ENCODE assay signal across 8 cellular contexts in the genomic region with DNA sequence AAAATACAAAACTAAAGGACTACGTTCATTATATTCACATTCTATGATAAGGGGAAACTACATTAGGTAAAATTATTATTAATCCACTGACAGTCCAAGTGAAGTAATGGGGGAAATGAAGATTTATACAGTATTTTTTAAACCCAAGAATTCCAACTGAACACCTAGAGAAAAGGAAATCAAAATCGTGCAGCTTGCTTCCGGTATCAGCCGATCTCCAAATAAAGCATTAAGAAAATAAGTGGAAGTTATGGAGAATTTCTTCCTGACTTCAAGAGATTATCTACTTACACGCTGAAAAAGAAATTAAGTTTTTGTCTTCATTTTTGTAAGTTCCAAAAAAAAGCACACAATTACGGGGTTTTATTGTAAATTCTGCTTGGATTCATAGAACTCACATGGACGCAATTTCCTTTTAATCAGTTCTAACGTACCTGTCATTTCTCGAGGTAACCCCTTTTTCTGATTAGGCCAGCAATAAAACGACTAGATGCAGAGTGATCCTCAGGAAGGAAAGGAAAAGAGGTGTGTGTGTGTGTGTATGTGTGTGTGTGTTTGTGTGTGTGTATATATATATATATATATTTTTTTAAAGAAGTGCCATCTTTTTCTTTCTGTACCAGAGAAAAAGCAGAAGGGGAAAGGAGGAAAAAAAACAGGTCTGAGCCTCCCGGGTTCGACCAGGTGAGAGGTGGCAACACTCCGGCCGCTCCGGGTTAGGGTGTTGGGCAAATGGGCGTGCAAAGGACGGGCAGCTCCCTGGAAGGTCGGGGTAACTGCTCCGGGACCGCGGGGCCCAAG. TPM values are rescaled to one million over a fixed set of nuclear protein-coding genes. Genes with fewer than 3 reads are reported as not detected.
DNase-seq lines count a peak whose midpoint lies in the region; ATAC-seq and TF ChIP-seq lines count a peak whose summit lies in the region.

No MANE protein-coding gene starts in this region.

- WGBS in suprapubic skin, result 2% methylated on average over 21 of the region's 21 CpGs

- peaks cover 32 to 68% (median 40%) of the 10 kb centered on the region in 4 donors for H3K4me1 Mint-ChIP-seq in CD4-positive, alpha-beta memory T cell

- CTCF ChIA-PET in CD4-positive, alpha-beta memory T cell (lab: Charles Lee; ENCODE audit: partially characterized antibody), result no interaction called here

- peak overlapping the region; percentile 87 to 99 (median 95) for H3K27ac Mint-ChIP-seq in CD4-positive, alpha-beta memory T cell

- H3K27me3 ChIP-seq in CD4-positive, alpha-beta memory T cell (ENCODE audit: insufficient read depth, low read length), result no peaks in the 10 kb centered on the region
- H3K27me3 ChIP-seq in HUES48 (ENCODE audit: control insufficient read depth, insufficient read depth, low read length) (no peaks in the 10 kb centered on the region), ascending aorta (no peaks in the 10 kb centered on the region), suprapubic skin (no peaks in the 10 kb centered on the region)

- peaks cover 0 to 14% of the 10 kb centered on the region in 2 donors for H3K36me3 Mint-ChIP-seq in CD4-positive, alpha-beta memory T cell

- peak overlapping the region; percentile 32 to 62 for H3K4me3 ChIP-seq in CD4-positive, alpha-beta memory T cell (ENCODE audit: low read length in 2 of 2)
- H3K4me3 ChIP-seq in HUES48 (ENCODE audit: low read depth, low read length), result peak overlapping the region; percentile 79
- H3K4me3 ChIP-seq in ascending aorta, result peak overlapping the region; percentile 89 to 98
- H3K4me3 ChIP-seq in suprapubic skin, result peak overlapping the region; percentile 95

- peaks cover 48% of the 10 kb centered on the region for H3K4me1 ChIP-seq in CD4-positive, alpha-beta memory T cell (ENCODE audit: insufficient read depth, low read length)
- peaks cover 51% of the 10 kb centered on the region for H3K4me1 ChIP-seq in HUES48 (ENCODE audit: control insufficient read depth, insufficient read depth, low read length)
- peaks cover 0 to 25% of the 10 kb centered on the region in 2 donors for H3K4me1 ChIP-seq in ascending aorta
- peaks cover 42% of the 10 kb centered on the region for H3K4me1 ChIP-seq in suprapubic skin

- TF ChIP-seq CTCF in ascending aorta (IDR thresholded peaks at IDR 0.05) (no peak), suprapubic skin (IDR thresholded peaks at IDR 0.05) (no peak)

- POLR2A ChIA-PET in CD4-positive, alpha-beta memory T cell (lab: Charles Lee; ENCODE audit: partially characterized antibody), result interaction anchor here (0.7 kb wide), 1 partner anchor 592 kb away, joined by 3 read pairs; no protein-coding TSS in a partner anchor

- H3K9me3 Mint-ChIP-seq in CD4-positive, alpha-beta memory T cell, result peaks cover 0 to 3% (median 0%) of the 10 kb centered on the region in 8 donors

- ATAC-seq in HG03342 (IDR thresholded peaks at IDR 0.05; ENCODE audit: unreplicated experiment) (no peak), GM18909 (IDR thresholded peaks at IDR 0.05; ENCODE audit: poor library complexity, unreplicated experiment) (no peak)

- H3K4me3 Mint-ChIP-seq in CD4-positive, alpha-beta memory T cell, result peak overlapping the region; percentile 87 to 100 (median 97)

- intact Hi-C loops in CD4-positive, alpha-beta memory T cell (cut with micrococcal nuclease), result loop anchor here (1.0 to 10.0 kb wide), 7 partner anchors 76 to 1039 kb away; partner anchors contain the start of genes NFRKB and PRDM10
- intact Hi-C loops in ascending aorta (cut with DNase I), result loop anchor here (2.0 to 10.0 kb wide), 7 partner anchors 89 to 599 kb away; partner anchors contain the start of genes APLP2, NFRKB and PRDM10

- peak overlapping the region; percentile 72 for H3K27ac ChIP-seq in CD4-positive, alpha-beta memory T cell (ENCODE audit: low read depth, low read length)
- H3K27ac ChIP-seq in HUES48 (ENCODE audit: low read depth, low read length) (peak overlapping the region; percentile 92), ascending aorta (peak overlapping the region; percentile 90 to 95), suprapubic skin (peak overlapping the region; percentile 97)

- peak in 1 of 5 donors; percentile 18 for DNase-seq in CD4-positive, alpha-beta memory T cell
- DNase-seq in ascending aorta (ENCODE audit: low spot score in 2 of 2) (no peak), kidney glomerular epithelial cell (lab: John Stamatoyannopoulos, UW) (peak; percentile 59), suprapubic skin (ENCODE audit: low spot score in 2 of 2) (no peak), HuH-7 (ENCODE audit: low spot score) (no peak)

- H3K36me3 ChIP-seq in CD4-positive, alpha-beta memory T cell (ENCODE audit: insufficient read depth, low read length), result no peaks in the 10 kb centered on the region
- H3K36me3 ChIP-seq in HUES48 (ENCODE audit: control insufficient read depth, insufficient read depth, low read length) (peaks cover 7% of the 10 kb centered on the region), ascending aorta (no peaks in the 10 kb centered on the region), suprapubic skin (no peaks in the 10 kb centered on the region)

- TF ChIP-seq POLR2A in suprapubic skin (IDR thresholded peaks at IDR 0.05), result no peak

- no peaks in the 10 kb centered on the region for H3K27me3 Mint-ChIP-seq in CD4-positive, alpha-beta memory T cell

- H3K9me3 ChIP-seq in CD4-positive, alpha-beta memory T cell (ENCODE audit: control insufficient read depth in 1 of 2, low read length in 2 of 2), result no peaks in the 10 kb centered on the region
- no peaks in the 10 kb centered on the region for H3K9me3 ChIP-seq in HUES48 (ENCODE audit: control insufficient read depth, insufficient read depth, low read length)
- H3K9me3 ChIP-seq in ascending aorta, result no peaks in the 10 kb centered on the region
- H3K9me3 ChIP-seq in suprapubic skin, result no peaks in the 10 kb centered on the region

- TF ChIP-seq EP300 in suprapubic skin (IDR thresholded peaks at IDR 0.05), result no peak

- peak overlapping the region; percentile 48 for H3K9ac ChIP-seq in HUES48 (ENCODE audit: low read depth, low read length)

RNA-seq across cellular contexts. Expression of gene ZBTB44, which starts 1.1 kb away (rescaled TPM):
- 10 to 100 TPM; 73.0 to 76.2 TPM for total RNA-seq in CD4-positive, alpha-beta memory T cell
- 1 to 10 TPM; 3.0 to 8.3 TPM for polyA plus RNA-seq in CD4-positive, alpha-beta memory T cell
- total RNA-seq in ascending aorta (24.4 TPM), suprapubic skin (10 to 100 TPM; 28.7 to 89.5 (median 69.1) TPM)
